ENCODE assay signal across 8 cellular contexts in genomic region chr10:88901610-88902327, GRCh38. TPM values are rescaled to one million over a fixed set of nuclear protein-coding genes. Genes with fewer than 3 reads are reported as not detected.
DNase-seq lines count a peak whose midpoint lies in the region; ATAC-seq and TF ChIP-seq lines count a peak whose summit lies in the region.

No MANE protein-coding gene starts in this region.

- no peaks in the 10 kb centered on the region for H3K4me1 Mint-ChIP-seq in endothelial cell (ENCODE audit: unreplicated experiment)

- H3K27me3 Mint-ChIP-seq in endothelial cell (ENCODE audit: unreplicated experiment), result no peaks in the 10 kb centered on the region

- DNase-seq in GM03348 (ENCODE audit: low spot score) (peak; percentile 21), astrocyte of the spinal cord (ENCODE audit: low read depth, low spot score) (peak; percentile 47), erythroblast (lab: John Stamatoyannopoulos, UW) (no peak), HuH-7.5 (ENCODE audit: low spot score) (no peak), NCI-H1694 treated with DMSO at 0.1 percent for 48 hours (lab: John Stamatoyannopoulos, UW) (no peak), endothelial cell (ENCODE audit: low spot score) (no peak)

- H3K4me3 ChIP-seq in astrocyte of the spinal cord (ENCODE audit: low read depth, low read length), result no peak overlapping the region

- H3K4me3 Mint-ChIP-seq in endothelial cell (ENCODE audit: unreplicated experiment), result no peak overlapping the region

- in situ Hi-C loops in astrocyte of the spinal cord (cut with HindIII; ENCODE audit: low sequenced_read_pairs), result no loop called here

- H3K36me3 Mint-ChIP-seq in endothelial cell (ENCODE audit: low read depth, unreplicated experiment), result no peaks in the 10 kb centered on the region

- TF ChIP-seq POLR2A in erythroblast (IDR thresholded peaks at IDR 0.05; ENCODE audit: low read length), result no peak

- ATAC-seq in GM21390 (IDR thresholded peaks at IDR 0.05; ENCODE audit: unreplicated experiment), result peak; percentile 86
- peak; percentile 77 for ATAC-seq in HG03558 (IDR thresholded peaks at IDR 0.05; ENCODE audit: extremely low read depth, unreplicated experiment)

- no peak overlapping the region for H3K27ac Mint-ChIP-seq in endothelial cell (ENCODE audit: unreplicated experiment)

- H3K9me3 Mint-ChIP-seq in endothelial cell (ENCODE audit: unreplicated experiment), result no peaks in the 10 kb centered on the region

- TF ChIP-seq CTCF in astrocyte of the spinal cord (IDR thresholded peaks at IDR 0.05; ENCODE audit: low read depth, low read length), result no peak
- TF ChIP-seq CTCF in endothelial cell (IDR thresholded peaks at IDR 0.05; ENCODE audit: unreplicated experiment), result no peak

RNA-seq across cellular contexts. Expression of gene STAMBPL1, which starts 21.7 kb away (rescaled TPM):
- total RNA-seq in endothelial cell (ENCODE audit: unreplicated experiment), result 3.3 TPM

RNA-seq across cellular contexts. Expression of gene ANKRD22, which starts 50.1 kb away (rescaled TPM):
- not detected for total RNA-seq in endothelial cell (ENCODE audit: unreplicated experiment)

RNA-seq across cellular contexts. Expression of gene ACTA2, which starts 50.8 kb away (rescaled TPM):
- total RNA-seq in endothelial cell (ENCODE audit: unreplicated experiment), result 98.5 TPM

Comparison
In these comparisons a context has a peak if more than half of its experiments do, and no peak if none do; other contexts are left out.
1. DNase-seq: peak in GM03348 (single experiment) and astrocyte of the spinal cord (single experiment); none in erythroblast (0 of 2), HuH-7.5 (single experiment), NCI-H1694 treated with DMSO at 0.1 percent for 48 hours (single experiment) and endothelial cell (single experiment).